1 cellular context compared by ENCODE assay signal in genomic region chr19:38898788-38899446, GRCh38.
TF ChIP-seq lines count a peak whose summit lies in the region.

No MANE protein-coding gene starts in this region.

TF ChIP-seq in HEK293, 187 proteins besides CTCF, POLR2A, EP300 and RAD21 (continued from another document and continues in another):
- TF ChIP-seq RBAK (tag by site-specific recombination; IDR thresholded peaks at IDR 0.05) (no peak), ZEB2 (tag by site-specific recombination; IDR thresholded peaks at IDR 0.05) (no peak), ZNF23 (tag by site-specific recombination; IDR thresholded peaks at IDR 0.05; ENCODE audit: borderline replicate concordance) (no peak), ZNF596 (tag by site-specific recombination; IDR thresholded peaks at IDR 0.05) (no peak), ZNF600 (tag by site-specific recombination; IDR thresholded peaks at IDR 0.05) (no peak; the same call in 1 of the 2 replicates), ZNF837 (tag by site-specific recombination; IDR thresholded peaks at IDR 0.05) (peak; percentile 59; the same call in 1 of the 2 replicates), ZNF521 (tag by site-specific recombination; IDR thresholded peaks at IDR 0.05) (no peak), ZNF248 (tag by site-specific recombination; IDR thresholded peaks at IDR 0.05) (no peak), SCRT2 (tag by site-specific recombination; IDR thresholded peaks at IDR 0.05) (no peak), ZNF704 (tag by site-specific recombination; IDR thresholded peaks at IDR 0.05) (no peak), ZNF626 (tag by site-specific recombination; IDR thresholded peaks at IDR 0.05) (no peak), YY1 (tag by site-specific recombination; IDR thresholded peaks at IDR 0.05) (no peak), ZNF701 (tag by site-specific recombination; IDR thresholded peaks at IDR 0.05) (no peak), PRDM2 (tag by site-specific recombination; IDR thresholded peaks at IDR 0.05; ENCODE audit: borderline replicate concordance) (no peak), BCL6B (tag by site-specific recombination; IDR thresholded peaks at IDR 0.05) (no peak), EGR2 (tag by site-specific recombination; IDR thresholded peaks at IDR 0.05; ENCODE audit: low read depth) (peak; percentile 33; the same call in 1 of the 2 replicates), ZNF510 (tag by site-specific recombination; IDR thresholded peaks at IDR 0.05; ENCODE audit: insufficient replicate concordance) (no peak), HOXD13 (CRISPR knock-in tag; IDR thresholded peaks at IDR 0.05; ENCODE audit: borderline replicate concordance) (no peak), ZNF239 (tag by site-specific recombination; IDR thresholded peaks at IDR 0.05) (no peak), YY2 (tag by site-specific recombination; IDR thresholded peaks at IDR 0.05) (no peak), ZNF692 (tag by site-specific recombination; IDR thresholded peaks at IDR 0.05) (no peak; the same call in none of the 2 replicates), MEIS1 (CRISPR knock-in tag; IDR thresholded peaks at IDR 0.05; ENCODE audit: borderline replicate concordance) (no peak), ZNF629 (tag by site-specific recombination; IDR thresholded peaks at IDR 0.05) (no peak), ZNF223 (tag by site-specific recombination; IDR thresholded peaks at IDR 0.05) (peak; percentile 65; the same call in 1 of the 2 replicates), SCRT1 (tag by site-specific recombination; IDR thresholded peaks at IDR 0.05; ENCODE audit: borderline replicate concordance) (no peak), ZNF362 (tag by site-specific recombination; IDR thresholded peaks at IDR 0.05) (no peak), ZNF677 (tag by site-specific recombination; IDR thresholded peaks at IDR 0.05) (no peak), ZNF311 (tag by site-specific recombination; IDR thresholded peaks at IDR 0.05; ENCODE audit: borderline replicate concordance) (0 out of 2 replicates have a peak, but pooled peaks have one; percentile 36), KLF7 (tag by site-specific recombination; IDR thresholded peaks at IDR 0.05; ENCODE audit: borderline replicate concordance) (no peak), ZNF830 (tag by site-specific recombination; IDR thresholded peaks at IDR 0.05; ENCODE audit: low read depth) (no peak), ZNF544 (tag by site-specific recombination; IDR thresholded peaks at IDR 0.05) (no peak), ZBTB21 (tag by site-specific recombination; IDR thresholded peaks at IDR 0.05) (no peak), ZBTB11 (tag by site-specific recombination; conservative IDR thresholded peaks at IDR 0.05; ENCODE audit: low read depth) (no peak), ZNF624 (tag by site-specific recombination; IDR thresholded peaks at IDR 0.05) (0 out of 2 replicates have a peak, but pooled peaks have one; percentile 32), ZNF169 (tag by site-specific recombination; IDR thresholded peaks at IDR 0.05) (no peak; the same call in 1 of the 2 replicates), ZNF132 (tag by site-specific recombination; IDR thresholded peaks at IDR 0.05; ENCODE audit: borderline replicate concordance) (no peak), ZBTB6 (tag by site-specific recombination; IDR thresholded peaks at IDR 0.05) (0 out of 2 replicates have a peak, but pooled peaks have one; percentile 5), ZNF747 (tag by site-specific recombination; IDR thresholded peaks at IDR 0.05) (no peak), ZNF26 (tag by site-specific recombination; IDR thresholded peaks at IDR 0.05) (no peak), BCL11A (tag by site-specific recombination; IDR thresholded peaks at IDR 0.05; ENCODE audit: low read depth) (no peak), ZNF211 (tag by site-specific recombination; IDR thresholded peaks at IDR 0.05; ENCODE audit: low read depth) (no peak), TRIM28 (IDR thresholded peaks at IDR 0.05; ENCODE audit: borderline replicate concordance, low read length) (no peak)
